20 cellular contexts compared by ENCODE assay signal in the genomic region with DNA sequence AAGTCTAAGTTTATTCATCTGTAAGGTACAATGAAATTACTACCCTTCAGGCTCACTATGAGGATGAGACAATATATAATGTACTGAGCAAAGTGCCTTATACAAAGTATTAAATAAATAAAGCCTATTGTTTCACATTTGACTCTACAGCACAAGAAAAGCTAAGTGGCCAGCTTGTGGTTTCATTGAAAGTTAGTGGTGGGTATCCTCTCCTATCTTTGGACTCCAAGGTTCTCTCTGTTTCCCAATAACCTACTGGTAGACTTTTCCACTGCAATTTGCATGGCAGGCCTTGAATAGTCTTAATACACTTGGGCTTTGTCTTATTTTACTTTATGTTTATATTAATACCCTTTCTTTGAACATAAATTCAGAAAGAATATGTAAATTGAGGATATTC.
"Had no signal": no experiment of that assay in that cellular context is flagged by ENCODE, and none has a peak within 500 bp of the region (broad histone marks: within the 10 kb centered on the region; RNA-seq: fewer than 3 reads in every experiment).

No MANE protein-coding gene starts in this region.

- H3K9me3 ChIP-seq: lower lobe of right lung, transverse colon, uterus had no signal

- H3K27me3 ChIP-seq: transverse colon, uterus had no signal

- H3K27ac ChIP-seq: foreskin keratinocyte, lower lobe of right lung, transverse colon, uterus had no signal

- DNase-seq: activated CD4-positive, alpha-beta memory T cell treated with anti-CD3 and anti-CD28 coated beads for 36 hours; activated CD4-positive, alpha-beta T cell treated with anti-CD3 and anti-CD28 coated beads for 48 hours; activated CD4-positive, CD25-positive, alpha-beta regulatory T cell; activated naive CD4-positive, alpha-beta T cell treated with Interleukin-2 at 50 U/mL for 16 hours; activated naive CD8-positive, alpha-beta T cell treated with anti-CD3 and anti-CD28 coated beads for 36 hours; activated T-cell treated with anti-CD3 and anti-CD28 coated beads, Interleukin-2, amount 50 U/mL, for 48 hours; central memory CD4-positive, alpha-beta T cell; dermis blood vessel endothelial cell; effector memory CD4-positive, alpha-beta T cell; foreskin keratinocyte; immature natural killer cell; lower lobe of right lung; naive B cell; occipital lobe; small intestine; stimulated activated naive B cell treated with anti-CD40 and anti-IgM and Interleukin-4, amounts not matched to agents 10 μg/mL and 1 μg/mL and 100 μg/mL, for 72 hours; transverse colon; uterus had no signal

- H3K4me1 ChIP-seq: foreskin keratinocyte, lower lobe of right lung, uterus had no signal

- ATAC-seq: foreskin keratinocyte, left lobe of liver, lower lobe of right lung, sciatic nerve had no signal

- H3K36me3 ChIP-seq: lower lobe of right lung, transverse colon, uterus had no signal

- H3K4me3 ChIP-seq: lower lobe of right lung, transverse colon, uterus had no signal
